In genomic region chr22:37819100-37819433, GRCh38 we compare ENCODE assay signal across 1 cellular context.
TF ChIP-seq lines count a peak whose summit lies in the region.

No MANE protein-coding gene starts in this region.

TF ChIP-seq in SK-N-SH, 30 proteins besides CTCF, POLR2A, EP300 and RAD21:
- TF ChIP-seq IRF3 (IDR thresholded peaks at IDR 0.05; ENCODE audit: low read depth, low read length), result no peak
- TF ChIP-seq MEF2A (IDR thresholded peaks at IDR 0.05; ENCODE audit: borderline replicate concordance, low read depth), result no peak
- TF ChIP-seq FOSL2 (IDR thresholded peaks at IDR 0.05; ENCODE audit: borderline replicate concordance, low read depth), result no peak
- TF ChIP-seq, protein P1, sequence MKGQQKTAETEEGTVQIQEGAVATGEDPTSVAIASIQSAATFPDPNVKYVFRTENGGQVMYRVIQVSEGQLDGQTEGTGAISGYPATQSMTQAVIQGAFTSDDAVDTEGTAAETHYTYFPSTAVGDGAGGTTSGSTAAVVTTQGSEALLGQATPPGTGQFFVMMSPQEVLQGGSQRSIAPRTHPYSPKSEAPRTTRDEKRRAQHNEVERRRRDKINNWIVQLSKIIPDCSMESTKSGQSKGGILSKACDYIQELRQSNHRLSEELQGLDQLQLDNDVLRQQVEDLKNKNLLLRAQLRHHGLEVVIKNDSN (IDR thresholded peaks at IDR 0.05; ENCODE audit: borderline replicate concordance, low read depth), result no peak
- TF ChIP-seq RCOR1 (IDR thresholded peaks at IDR 0.05; ENCODE audit: low read length), result no peak
- no peak for TF ChIP-seq SIN3A (IDR thresholded peaks at IDR 0.05; ENCODE audit: borderline replicate concordance, low read depth, low read length)
- no peak for TF ChIP-seq POLR2AphosphoS5 (IDR thresholded peaks at IDR 0.05; ENCODE audit: low read depth, low read length)
- no peak for TF ChIP-seq FOXJ3 (CRISPR knock-in tag; IDR thresholded peaks at IDR 0.05)
- no peak for TF ChIP-seq REST (IDR thresholded peaks at IDR 0.05; ENCODE audit: low read depth, low read length)
- TF ChIP-seq TEAD4 (IDR thresholded peaks at IDR 0.05; ENCODE audit: borderline replicate concordance, insufficient read depth), result no peak
- TF ChIP-seq, protein P2, sequence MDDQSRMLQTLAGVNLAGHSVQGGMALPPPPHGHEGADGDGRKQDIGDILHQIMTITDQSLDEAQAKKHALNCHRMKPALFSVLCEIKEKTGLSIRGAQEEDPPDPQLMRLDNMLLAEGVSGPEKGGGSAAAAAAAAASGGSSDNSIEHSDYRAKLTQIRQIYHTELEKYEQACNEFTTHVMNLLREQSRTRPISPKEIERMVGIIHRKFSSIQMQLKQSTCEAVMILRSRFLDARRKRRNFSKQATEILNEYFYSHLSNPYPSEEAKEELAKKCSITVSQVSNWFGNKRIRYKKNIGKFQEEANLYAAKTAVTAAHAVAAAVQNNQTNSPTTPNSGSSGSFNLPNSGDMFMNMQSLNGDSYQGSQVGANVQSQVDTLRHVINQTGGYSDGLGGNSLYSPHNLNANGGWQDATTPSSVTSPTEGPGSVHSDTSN (IDR thresholded peaks at IDR 0.05), result no peak
- no peak for TF ChIP-seq NFIC (IDR thresholded peaks at IDR 0.05; ENCODE audit: borderline replicate concordance)
- TF ChIP-seq TCF12 (IDR thresholded peaks at IDR 0.05), result no peak
- no peak for TF ChIP-seq JUND (IDR thresholded peaks at IDR 0.05)
- no peak for TF ChIP-seq RFX5 (IDR thresholded peaks at IDR 0.05; ENCODE audit: low read length)
- no peak for TF ChIP-seq RXRA (IDR thresholded peaks at IDR 0.05; ENCODE audit: borderline replicate concordance, low read depth)
- TF ChIP-seq GATA2 (CRISPR knock-in tag; IDR thresholded peaks at IDR 0.05), result no peak
- no peak for TF ChIP-seq GABPA (IDR thresholded peaks at IDR 0.05; ENCODE audit: low read depth)
- no peak for TF ChIP-seq EZH2phosphoT487 (IDR thresholded peaks at IDR 0.05; ENCODE audit: borderline replicate concordance, low read depth)
